Comparison of ENCODE assay signal across 7 cellular contexts in genomic region chr19:7917292-7918061, GRCh38. TPM values are rescaled to one million over a fixed set of nuclear protein-coding genes. Genes with fewer than 3 reads are reported as not detected.
DNase-seq lines count a peak whose midpoint lies in the region; ATAC-seq, FAIRE-seq and TF ChIP-seq lines count a peak whose summit lies in the region.

No MANE protein-coding gene starts in this region.

- peak overlapping the region; percentile 39 for H3K4me3 ChIP-seq in epithelial cell of proximal tubule (ENCODE audit: low read depth, low read length)

- FAIRE-seq in GM12891 (lab: Jason Lieb, UNC), result peak; percentile 58

- peaks cover 35% of the 10 kb centered on the region for H3K4me1 Mint-ChIP-seq in activated T-cell treated with anti-CD3 and anti-CD28 coated beads, Interleukin-2, amount 50 U/mL, for 4 hours (ENCODE audit: low read depth)
- peaks cover 24% of the 10 kb centered on the region for H3K4me1 Mint-ChIP-seq in neural crest cell

- no peak overlapping the region for H3K27ac Mint-ChIP-seq in neural crest cell (ENCODE audit: unreplicated experiment)

- TF ChIP-seq CTCF in epithelial cell of proximal tubule (conservative IDR thresholded peaks at IDR 0.05; ENCODE audit: low read depth, low read length) (peak; percentile 56), neural crest cell (conservative IDR thresholded peaks at IDR 0.05) (peak; percentile 62)

- peaks cover 4% of the 10 kb centered on the region for H3K36me3 Mint-ChIP-seq in activated T-cell treated with anti-CD3 and anti-CD28 coated beads, Interleukin-2, amount 50 U/mL, for 4 hours (ENCODE audit: insufficient read depth)
- no peaks in the 10 kb centered on the region for H3K36me3 Mint-ChIP-seq in neural crest cell (ENCODE audit: low read depth)

- H3K4me3 Mint-ChIP-seq in activated T-cell treated with anti-CD3 and anti-CD28 coated beads, Interleukin-2, amount 50 U/mL, for 4 hours, result peak overlapping the region; percentile 69
- peak overlapping the region; percentile 86 for H3K4me3 Mint-ChIP-seq in neural crest cell

- peaks cover 36% of the 10 kb centered on the region for H3K27me3 Mint-ChIP-seq in activated T-cell treated with anti-CD3 and anti-CD28 coated beads, Interleukin-2, amount 50 U/mL, for 4 hours (ENCODE audit: low read depth)
- H3K27me3 Mint-ChIP-seq in neural crest cell (ENCODE audit: low read depth), result peaks cover 62% of the 10 kb centered on the region

- peak; percentile 32 to 38 for ATAC-seq in activated T-cell treated with anti-CD3 and anti-CD28 coated beads, Interleukin-2, amount 50 U/mL, for 4 hours
- ATAC-seq in GM19035 (IDR thresholded peaks at IDR 0.05; ENCODE audit: unreplicated experiment), result no peak

- DNase-seq in GM12891 (ENCODE audit: insufficient read length, low spot score), result peak; percentile 78
- DNase-seq in NCI-H460 (ENCODE audit: extremely low read depth, low read depth), result peak; percentile 51
- peak; percentile 47 for DNase-seq in activated T-cell treated with anti-CD3 and anti-CD28 coated beads, Interleukin-2, amount 50 U/mL, for 4 hours
- DNase-seq in epithelial cell of proximal tubule (ENCODE audit: low read depth), result no peak
- peak; percentile 58 for DNase-seq in neural crest cell (ENCODE audit: low read depth, low spot score)
- no peak for DNase-seq in NCI-H774 (lab: John Stamatoyannopoulos, UW)

- TF ChIP-seq POLR2A in GM12891 (IDR thresholded peaks at IDR 0.05; ENCODE audit: low read depth, low read length), result no peak

- H3K9me3 Mint-ChIP-seq in activated T-cell treated with anti-CD3 and anti-CD28 coated beads, Interleukin-2, amount 50 U/mL, for 4 hours, result no peaks in the 10 kb centered on the region
- no peaks in the 10 kb centered on the region for H3K9me3 Mint-ChIP-seq in neural crest cell

TF ChIP-seq in GM12891, 5 proteins besides CTCF, POLR2A, EP300 and RAD21:
- no peak for TF ChIP-seq SPI1 (IDR thresholded peaks at IDR 0.05; ENCODE audit: low read depth, low read length)
- no peak for TF ChIP-seq TAF1 (IDR thresholded peaks at IDR 0.05; ENCODE audit: low read depth, low read length)

RNA-seq across cellular contexts. Expression of gene SNAPC2, which starts 2.7 kb away (rescaled TPM):
- polyA plus RNA-seq in GM12891 (2012; ENCODE audit: low read depth, missing spikeins), result 11.2 TPM
- 21.3 and 27.4 TPM in 2 replicates for total RNA-seq in NCI-H460 (2014; rRNA removed; shearing (Covaris generic))
- polyA plus RNA-seq in NCI-H460 (2014; cell fraction: nucleus; rRNA removed), result 18.8 and 23.3 TPM in 2 replicates
- 10 to 100 TPM; 16.7 to 20.0 (median 18.8) TPM for total RNA-seq in activated T-cell treated with anti-CD3 and anti-CD28 coated beads, Interleukin-2, amount 50 U/mL, for 4 hours
- 29.1 and 34.2 TPM in 2 replicates for total RNA-seq in epithelial cell of proximal tubule
- total RNA-seq in neural crest cell, result 19.1 and 19.5 TPM in 2 replicates

RNA-seq across cellular contexts. Expression of gene TGFBR3L, which starts 2.8 kb away (rescaled TPM):
- polyA plus RNA-seq in GM12891 (2012; ENCODE audit: low read depth, missing spikeins), result 0.36 TPM
- total RNA-seq in NCI-H460 (2014; rRNA removed; shearing (Covaris generic)), result 6.0 and 10.9 TPM in 2 replicates
- polyA plus RNA-seq in NCI-H460 (2014; cell fraction: nucleus; rRNA removed), result 13.9 and 53.8 TPM in 2 replicates
- 1 to 10 TPM in 2 of 3 donors, under 1 TPM in 1; 0.74 to 2.4 (median 1.4) TPM for total RNA-seq in activated T-cell treated with anti-CD3 and anti-CD28 coated beads, Interleukin-2, amount 50 U/mL, for 4 hours
- total RNA-seq in epithelial cell of proximal tubule (1.6 and 16.8 TPM in 2 replicates), neural crest cell (0.32 and 0.44 TPM in 2 replicates)

RNA-seq across cellular contexts. Expression of gene CTXN1, which starts 8.5 kb away (rescaled TPM):
- polyA plus RNA-seq in GM12891 (2012; ENCODE audit: low read depth, missing spikeins), result 0.56 TPM
- 1.4 and 1.7 TPM in 2 replicates for total RNA-seq in NCI-H460 (2014; rRNA removed; shearing (Covaris generic))
- 0.58 and 4.2 TPM in 2 replicates for polyA plus RNA-seq in NCI-H460 (2014; cell fraction: nucleus; rRNA removed)
- total RNA-seq in activated T-cell treated with anti-CD3 and anti-CD28 coated beads, Interleukin-2, amount 50 U/mL, for 4 hours, result 1 to 10 TPM in 1 of 3 donors, under 1 TPM in 2; 0.71 to 1.4 (median 0.95) TPM
- total RNA-seq in epithelial cell of proximal tubule (12.4 and 42.8 TPM in 2 replicates), neural crest cell (129 and 130 TPM in 2 replicates)

RNA-seq across cellular contexts. Expression of gene MAP2K7, which starts 13.8 kb away (rescaled TPM):
- polyA plus RNA-seq in GM12891 (2012; ENCODE audit: low read depth, missing spikeins), result 18.3 TPM
- total RNA-seq in NCI-H460 (2014; rRNA removed; shearing (Covaris generic)), result 13.6 and 15.7 TPM in 2 replicates
- polyA plus RNA-seq in NCI-H460 (2014; cell fraction: nucleus; rRNA removed), result 28.9 and 33.1 TPM in 2 replicates
- total RNA-seq in activated T-cell treated with anti-CD3 and anti-CD28 coated beads, Interleukin-2, amount 50 U/mL, for 4 hours, result 10 to 100 TPM; 40.4 to 44.0 (median 43.3) TPM
- total RNA-seq in epithelial cell of proximal tubule (7.6 and 14.6 TPM in 2 replicates), neural crest cell (48.1 and 50.7 TPM in 2 replicates)

RNA-seq across cellular contexts. Expression of gene TIMM44, which starts 26.0 kb away (rescaled TPM):
- 40.8 TPM for polyA plus RNA-seq in GM12891 (2012; ENCODE audit: low read depth, missing spikeins)
- total RNA-seq in NCI-H460 (2014; rRNA removed; shearing (Covaris generic)), result 127 and 135 TPM in 2 replicates
- polyA plus RNA-seq in NCI-H460 (2014; cell fraction: nucleus; rRNA removed), result 226 and 228 TPM in 2 replicates
- 100 to 1,000 TPM; 180 to 193 (median 190) TPM for total RNA-seq in activated T-cell treated with anti-CD3 and anti-CD28 coated beads, Interleukin-2, amount 50 U/mL, for 4 hours
- total RNA-seq in epithelial cell of proximal tubule (39.0 and 108 TPM in 2 replicates), neural crest cell (95.9 and 97.6 TPM in 2 replicates)

Comparison
In these comparisons a context has a peak if more than half of its experiments do, and no peak if none do; other contexts are left out.
1. DNase-seq: peak in GM12891 (single experiment), NCI-H460 (single experiment), activated T-cell treated with anti-CD3 and anti-CD28 coated beads, Interleukin-2, amount 50 U/mL, for 4 hours (single experiment) and neural crest cell (single experiment); none in epithelial cell of proximal tubule (single experiment) and NCI-H774 (single experiment).